In genomic region chr3:159989973-159990846, GRCh38 we compare ENCODE assay signal across 13 cellular contexts. TPM values are rescaled to one million over a fixed set of nuclear protein-coding genes. Genes with fewer than 3 reads are reported as not detected.
DNase-seq lines count a peak whose midpoint lies in the region; ATAC-seq and TF ChIP-seq lines count a peak whose summit lies in the region.
"Had no signal": no experiment of that assay in that cellular context is flagged by ENCODE, and none has a peak within 500 bp of the region (broad histone marks: within the 10 kb centered on the region; RNA-seq: fewer than 3 reads in every experiment).

No MANE protein-coding gene starts in this region.

- H2AFZ ChIP-seq in neural progenitor cell (replicated peaks) = no peak overlapping the region

- no peak overlapping the region for H3K27ac ChIP-seq in neural progenitor cell
- H3K27ac ChIP-seq in upper lobe of right lung = no peak overlapping the region
- no peak overlapping the region for H3K27ac ChIP-seq in vagina
- H3K27ac ChIP-seq: gastrocnemius medialis had no signal

- H3K9ac ChIP-seq in neural progenitor cell = no peak overlapping the region

- peaks cover 17% of the 10 kb centered on the region for H3K4me1 Mint-ChIP-seq in activated CD4-positive, alpha-beta T cell treated with anti-CD3 and anti-CD28 coated beads, Interleukin-2, amount 10 ng/mL, durations not matched to agents 7 days and 5 days
- H3K4me1 Mint-ChIP-seq in central memory CD8-positive, alpha-beta T cell = peaks cover 30% of the 10 kb centered on the region
- H3K4me1 Mint-ChIP-seq in neural progenitor cell = peaks cover 3% of the 10 kb centered on the region

- CTCF ChIA-PET in activated CD4-positive, alpha-beta T cell treated with anti-CD3 and anti-CD28 coated beads, Interleukin-2, amount 10 ng/mL, durations not matched to agents 7 days and 5 days (lab: Charles Lee) = interaction anchor here (1.1 to 6.4 kb wide), 2 partner anchors 14 to 195 kb away, joined by 3 to 68 read pairs; no protein-coding TSS in a partner anchor

- in situ Hi-C loops in KBM-7 (cut with MboI; ENCODE audit: low pct_unique_long_range_greater_than_20kb, low sequenced_read_pairs) = no loop called here

- TF ChIP-seq POLR2A in vagina (IDR thresholded peaks at IDR 0.05) = no peak

- H3K4me3 ChIP-seq in neural progenitor cell = no peak overlapping the region
- H3K4me3 ChIP-seq in upper lobe of right lung = no peak overlapping the region
- H3K4me3 ChIP-seq in vagina = no peak overlapping the region

- no peak for DNase-seq in activated CD4-positive, alpha-beta T cell treated with anti-CD3 and anti-CD28 coated beads, Interleukin-2, amount 10 ng/mL, durations not matched to agents 7 days and 5 days
- DNase-seq in activated CD4-positive, alpha-beta T cell treated with anti-CD3 and anti-CD28 coated beads for 1 hour = no peak
- DNase-seq in KBM-7 (peak; percentile 35), neural progenitor cell (ENCODE audit: low spot score) (no peak), upper lobe of right lung (no peak), vagina (ENCODE audit: extremely low spot score in 2 of 2) (no peak)
- no peak for DNase-seq in central memory CD8-positive, alpha-beta T cell (ENCODE audit: low spot score in 2 of 2)
- DNase-seq: aorta; gastrocnemius medialis; NCI-H1436 treated with DMSO at 0.1 percent for 48 hours; stimulated activated CD4-positive, alpha-beta T cell treated with anti-CD3 and anti-CD28 coated beads, Interleukin-12 subunit alpha, Interleukin-12 subunit beta, amount 100 ng/mL, for 4 hours; stimulated activated naive CD4-positive, alpha-beta T cell treated with Interleukin-2 at 50 U/mL for 16 hours had no signal

- no peaks in the 10 kb centered on the region for H4K20me1 ChIP-seq in neural progenitor cell (ENCODE audit: low read depth)

- H3F3A ChIP-seq in neural progenitor cell (ENCODE audit: low read depth) = no peaks in the 10 kb centered on the region

- H3K79me2 ChIP-seq in neural progenitor cell (ENCODE audit: low read depth) = no peaks in the 10 kb centered on the region

- TF ChIP-seq CTCF in neural progenitor cell (IDR thresholded peaks at IDR 0.05) = no peak
- no peak for TF ChIP-seq CTCF in upper lobe of right lung (IDR thresholded peaks at IDR 0.05)
- TF ChIP-seq CTCF in vagina (IDR thresholded peaks at IDR 0.05) = no peak

- H3K9me3 ChIP-seq in neural progenitor cell (ENCODE audit: low read depth) (no peaks in the 10 kb centered on the region), upper lobe of right lung (no peaks in the 10 kb centered on the region), vagina (no peaks in the 10 kb centered on the region)
- H3K9me3 ChIP-seq: gastrocnemius medialis had no signal

- H3K4me3 Mint-ChIP-seq in activated CD4-positive, alpha-beta T cell treated with anti-CD3 and anti-CD28 coated beads, Interleukin-2, amount 10 ng/mL, durations not matched to agents 7 days and 5 days = peak overlapping the region; percentile 6
- H3K4me3 Mint-ChIP-seq in central memory CD8-positive, alpha-beta T cell = peak overlapping the region; percentile 84
- peak overlapping the region; percentile 66 for H3K4me3 Mint-ChIP-seq in neural progenitor cell

- intact Hi-C loops in upper lobe of right lung (cut with DNase I) = no loop called here
- intact Hi-C loops in vagina (cut with DNase I) = no loop called here

- H3K36me3 ChIP-seq in neural progenitor cell (no peaks in the 10 kb centered on the region), upper lobe of right lung (no peaks in the 10 kb centered on the region), vagina (no peaks in the 10 kb centered on the region)
- H3K36me3 ChIP-seq: gastrocnemius medialis had no signal

- no peaks in the 10 kb centered on the region for H3K36me3 Mint-ChIP-seq in activated CD4-positive, alpha-beta T cell treated with anti-CD3 and anti-CD28 coated beads, Interleukin-2, amount 10 ng/mL, durations not matched to agents 7 days and 5 days (ENCODE audit: low read depth)
- no peaks in the 10 kb centered on the region for H3K36me3 Mint-ChIP-seq in central memory CD8-positive, alpha-beta T cell (ENCODE audit: insufficient read depth)
- no peaks in the 10 kb centered on the region for H3K36me3 Mint-ChIP-seq in neural progenitor cell

- no peak for ATAC-seq in central memory CD8-positive, alpha-beta T cell (replicated peaks; ENCODE audit: extremely low read depth, poor library complexity, severe bottlenecking)
- ATAC-seq in upper lobe of right lung = no peak
- ATAC-seq in HG02852 (IDR thresholded peaks at IDR 0.05; ENCODE audit: unreplicated experiment) = no peak
- ATAC-seq: gastrocnemius medialis had no signal

- no peak overlapping the region for H3K4me2 ChIP-seq in neural progenitor cell

- H3K9me3 Mint-ChIP-seq in activated CD4-positive, alpha-beta T cell treated with anti-CD3 and anti-CD28 coated beads, Interleukin-2, amount 10 ng/mL, durations not matched to agents 7 days and 5 days = no peaks in the 10 kb centered on the region
- no peaks in the 10 kb centered on the region for H3K9me3 Mint-ChIP-seq in central memory CD8-positive, alpha-beta T cell
- H3K9me3 Mint-ChIP-seq in neural progenitor cell = peaks cover 8% of the 10 kb centered on the region

- POLR2A ChIA-PET in activated CD4-positive, alpha-beta T cell treated with anti-CD3 and anti-CD28 coated beads, Interleukin-2, amount 10 ng/mL, durations not matched to agents 7 days and 5 days (lab: Charles Lee) = no interaction called here

- H3K27me3 ChIP-seq in neural progenitor cell (peaks cover 22% of the 10 kb centered on the region), upper lobe of right lung (no peaks in the 10 kb centered on the region), vagina (no peaks in the 10 kb centered on the region)
- H3K27me3 ChIP-seq: gastrocnemius medialis had no signal

- peaks cover 5% of the 10 kb centered on the region for H3K27me3 Mint-ChIP-seq in activated CD4-positive, alpha-beta T cell treated with anti-CD3 and anti-CD28 coated beads, Interleukin-2, amount 10 ng/mL, durations not matched to agents 7 days and 5 days
- H3K27me3 Mint-ChIP-seq in central memory CD8-positive, alpha-beta T cell = no peaks in the 10 kb centered on the region
- H3K27me3 Mint-ChIP-seq in neural progenitor cell (ENCODE audit: insufficient read depth, low read depth) = peaks cover 7% of the 10 kb centered on the region

- H3K27ac Mint-ChIP-seq in activated CD4-positive, alpha-beta T cell treated with anti-CD3 and anti-CD28 coated beads, Interleukin-2, amount 10 ng/mL, durations not matched to agents 7 days and 5 days = no peak overlapping the region
- peak overlapping the region; percentile 6 for H3K27ac Mint-ChIP-seq in central memory CD8-positive, alpha-beta T cell (ENCODE audit: low read depth)
- H3K27ac Mint-ChIP-seq in neural progenitor cell = no peak overlapping the region

- H3K4me1 ChIP-seq in neural progenitor cell (peaks cover 4% of the 10 kb centered on the region), upper lobe of right lung (peaks cover 4% of the 10 kb centered on the region), vagina (peaks cover 19% of the 10 kb centered on the region)

RNA-seq across cellular contexts. Expression of gene IL12A, which starts 1.6 kb away (rescaled TPM):
- total RNA-seq in activated CD4-positive, alpha-beta T cell treated with anti-CD3 and anti-CD28 coated beads, Interleukin-2, amount 10 ng/mL, durations not matched to agents 7 days and 5 days = under 1 TPM in 1 of 2 experiments, not detected in 1; 0.17 TPM
- total RNA-seq in neural progenitor cell (ENCODE audit: low replicate concordance) = 0.77 and 0.79 TPM in 2 replicates
- 0.96 TPM for total RNA-seq in upper lobe of right lung
- 6.6 TPM for total RNA-seq in vagina
- total RNA-seq: gastrocnemius medialis had no signal

Comparison
In these comparisons a context has a peak if more than half of its experiments do, and no peak if none do; other contexts are left out.
1. H3K4me3 Mint-ChIP-seq: peak in every context shown above with its lines; median percentile 84 in central memory CD8-positive, alpha-beta T cell; 66 in neural progenitor cell; 6 in activated CD4-positive, alpha-beta T cell treated with anti-CD3 and anti-CD28 coated beads, Interleukin-2, amount 10 ng/mL, durations not matched to agents 7 days and 5 days.